In the genomic region with DNA sequence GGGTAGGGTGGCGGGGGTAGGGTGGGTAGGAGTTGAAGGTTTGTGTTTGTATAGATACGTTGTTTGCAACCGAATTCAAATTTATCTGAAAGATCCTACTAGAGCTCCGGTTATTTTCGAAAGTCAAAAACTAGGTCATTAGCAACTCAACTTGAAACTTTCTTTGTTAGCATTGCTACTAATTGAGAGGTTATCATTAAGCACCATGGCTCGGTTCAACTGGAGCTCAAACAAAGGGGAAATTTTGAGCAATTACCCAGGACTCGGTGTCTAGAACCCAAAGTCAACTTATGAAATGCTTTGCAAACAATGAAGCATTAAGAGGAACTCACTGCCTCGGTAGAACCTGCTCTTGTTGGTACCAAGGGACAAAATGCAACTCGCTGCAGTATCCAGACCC, we compare ENCODE assay signal across 10 cellular contexts.
DNase-seq lines count a peak whose midpoint lies in the region; ATAC-seq and TF ChIP-seq lines count a peak whose summit lies in the region.
"Had no signal": no experiment of that assay in that cellular context is flagged by ENCODE, and none has a peak within 500 bp of the region (broad histone marks: within the 10 kb centered on the region; RNA-seq: fewer than 3 reads in every experiment).

No MANE protein-coding gene starts in this region.

- intact Hi-C loops in tibial artery (cut with DNase I; ENCODE audit: low total_unique reads) = no loop called here

- H3K27ac ChIP-seq in tibial artery = no peak overlapping the region

- POLR2A ChIA-PET in GM10248 (lab: Yijun Ruan, JAX) = no interaction called here

- H3K36me3 Mint-ChIP-seq in IgD-negative memory B cell = no peaks in the 10 kb centered on the region

- CTCF ChIA-PET in GM10248 (lab: Yijun Ruan, JAX) = interaction anchor here (1.0 to 1.4 kb wide), 3 partner anchors 14 to 53 kb away, joined by 3 to 5 read pairs (median 4); no protein-coding TSS in a partner anchor

- no peaks in the 10 kb centered on the region for H3K27me3 ChIP-seq in tibial artery
- H3K27me3 ChIP-seq: heart left ventricle had no signal

- ATAC-seq in GM18909 (IDR thresholded peaks at IDR 0.05; ENCODE audit: poor library complexity, unreplicated experiment) (peak; percentile 37), HG02678 (IDR thresholded peaks at IDR 0.05; ENCODE audit: unreplicated experiment) (peak; percentile 49)
- ATAC-seq: heart left ventricle had no signal

- no peak overlapping the region for H3K4me3 ChIP-seq in tibial artery

- H3K9me3 ChIP-seq in tibial artery = no peaks in the 10 kb centered on the region
- H3K9me3 ChIP-seq: heart left ventricle had no signal

- TF ChIP-seq CTCF in GM10248 (IDR thresholded peaks at IDR 0.05; ENCODE audit: control extremely low read depth, extremely low read depth, low read depth, missing control alignments) (no peak), tibial artery (IDR thresholded peaks at IDR 0.05) (no peak)

- H3K4me3 Mint-ChIP-seq in IgD-negative memory B cell = peak overlapping the region in 3 of 4 donors; percentile 75 to 87 (median 84)

- DNase-seq in GM10248 (ENCODE audit: extremely low spot score) = peak; percentile 34
- DNase-seq in HT-29 (ENCODE audit: low spot score) = no peak
- DNase-seq in tibial artery = no peak
- no peak for DNase-seq in T-helper 9 cell
- no peak for DNase-seq in kidney glomerular epithelial cell (lab: John Stamatoyannopoulos, UW)
- DNase-seq: heart left ventricle, NCI-H446 had no signal

- H3K4me1 Mint-ChIP-seq in IgD-negative memory B cell = peaks cover 19 to 32% (median 27%) of the 10 kb centered on the region in 3 donors

- H3K27me3 Mint-ChIP-seq in IgD-negative memory B cell = no peaks in the 10 kb centered on the region

- peaks cover 0 to 13% (median 0%) of the 10 kb centered on the region in 4 donors for H3K4me1 ChIP-seq in tibial artery

- no peak overlapping the region for H3K27ac Mint-ChIP-seq in IgD-negative memory B cell

- H3K9me3 Mint-ChIP-seq in IgD-negative memory B cell = peaks cover 0 to 1% (median 0%) of the 10 kb centered on the region in 3 donors

- no peaks in the 10 kb centered on the region for H3K36me3 ChIP-seq in tibial artery
- H3K36me3 ChIP-seq: heart left ventricle had no signal
